14 cellular contexts compared by ENCODE assay signal in the genomic region with DNA sequence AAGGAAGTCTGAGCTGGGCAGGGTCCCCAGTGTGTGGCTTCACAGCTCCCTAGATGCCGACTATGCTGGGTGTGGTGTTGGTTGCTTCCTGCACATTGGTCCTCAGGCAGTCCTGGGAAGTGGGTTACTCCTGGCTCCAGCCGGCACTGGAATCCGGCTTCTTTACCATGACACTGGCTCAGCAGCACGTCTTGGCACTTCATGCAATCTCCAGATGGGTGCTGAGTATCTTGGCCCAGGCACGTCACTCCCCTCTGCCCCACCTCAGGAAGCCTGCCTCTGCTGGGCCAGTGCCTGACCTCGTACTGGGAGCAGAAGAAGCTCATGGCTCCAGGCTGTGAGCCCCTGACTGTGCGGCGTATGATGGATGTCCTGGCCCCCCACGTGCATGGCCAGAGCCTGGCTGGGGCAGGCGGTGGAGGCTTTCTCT. TPM values are rescaled to one million over a fixed set of nuclear protein-coding genes. Genes with fewer than 3 reads are reported as not detected.
DNase-seq lines count a peak whose midpoint lies in the region; ATAC-seq and TF ChIP-seq lines count a peak whose summit lies in the region.
"Had no signal": no experiment of that assay in that cellular context is flagged by ENCODE, and none has a peak within 500 bp of the region (broad histone marks: within the 10 kb centered on the region; RNA-seq: fewer than 3 reads in every experiment).

No MANE protein-coding gene starts in this region.

- no peak for TF ChIP-seq POLR2A in upper lobe of left lung (IDR thresholded peaks at IDR 0.05)

- in situ Hi-C loops in GM23248 (cut with MboI), result no loop called here

- no peak overlapping the region for H3K9ac ChIP-seq in GM23248

- no peaks in the 10 kb centered on the region for H3K9me3 ChIP-seq in left ventricle myocardium inferior (replicated peaks)
- H3K9me3 ChIP-seq in upper lobe of left lung, result no peaks in the 10 kb centered on the region
- no peaks in the 10 kb centered on the region for H3K9me3 ChIP-seq in GM23248 (ENCODE audit: low read depth)
- H3K9me3 ChIP-seq: mucosa of descending colon had no signal

- ATAC-seq in Right ventricle myocardium inferior, result peak; percentile 30
- ATAC-seq in upper lobe of left lung (ENCODE audit: low FRiP score in 2 of 2), result peak in 1 of 2 donors; percentile 31
- ATAC-seq: activated T-cell treated with anti-CD3 and anti-CD28 coated beads, Interleukin-2, amount 50 U/mL, for 72 hours; mucosa of descending colon had no signal

- H3F3A ChIP-seq in GM23248 (ENCODE audit: insufficient read depth), result peaks cover 19% of the 10 kb centered on the region

- H3K27ac ChIP-seq in left ventricle myocardium inferior (replicated peaks), result peak overlapping the region; percentile 83
- H3K27ac ChIP-seq in upper lobe of left lung, result peak overlapping the region; percentile 37 to 74 (median 65)
- no peak overlapping the region for H3K27ac ChIP-seq in GM23248

- no peaks in the 10 kb centered on the region for H3K9me2 ChIP-seq in GM23248 (ENCODE audit: insufficient read depth)

- intact Hi-C loops in Right ventricle myocardium inferior (cut with DNase I) (no loop called here), cardiac septum (cut with DNase I) (loop anchor here (5.0 kb wide), 1 partner anchor 102 kb away; no protein-coding TSS in a partner anchor), left ventricle myocardium inferior (cut with micrococcal nuclease) (no loop called here)

- H2AFZ ChIP-seq in GM23248, result no peak overlapping the region

- H3K79me2 ChIP-seq in GM23248 (ENCODE audit: insufficient read depth), result no peaks in the 10 kb centered on the region

- H4K20me1 ChIP-seq in GM23248 (ENCODE audit: insufficient read depth), result no peaks in the 10 kb centered on the region

- no peak overlapping the region for H3K4me2 ChIP-seq in GM23248 (ENCODE audit: unreplicated experiment)

- TF ChIP-seq CTCF in left ventricle myocardium inferior (IDR thresholded peaks at IDR 0.05; ENCODE audit: borderline replicate concordance) (no peak), upper lobe of left lung (IDR thresholded peaks at IDR 0.05) (no peak)

- peaks cover 46% of the 10 kb centered on the region for H3K4me1 ChIP-seq in left ventricle myocardium inferior
- peaks cover 7 to 26% (median 16%) of the 10 kb centered on the region in 4 donors for H3K4me1 ChIP-seq in upper lobe of left lung
- peaks cover 24% of the 10 kb centered on the region for H3K4me1 ChIP-seq in GM23248 (ENCODE audit: insufficient read depth)

- H3K4me3 ChIP-seq in left ventricle myocardium inferior (no peak overlapping the region), upper lobe of left lung (no peak overlapping the region), GM23248 (no peak overlapping the region)
- H3K4me3 ChIP-seq: mucosa of descending colon had no signal

- H3K36me3 ChIP-seq in left ventricle myocardium inferior (peaks cover 62% of the 10 kb centered on the region), upper lobe of left lung (peaks cover 7 to 84% (median 60%) of the 10 kb centered on the region in 4 donors), GM23248 (ENCODE audit: low read depth) (no peaks in the 10 kb centered on the region; the same call in 1 of the 2 replicates)

- DNase-seq in Right ventricle myocardium inferior (ENCODE audit: missing footprints) (no peak), cardiac septum (ENCODE audit: low spot score) (no peak), cerebellar cortex (ENCODE audit: low spot score) (peak; percentile 59), left ventricle myocardium inferior (peak; percentile 36), upper lobe of left lung (no peak), GM23248 (no peak), hypothalamus (lab: John Stamatoyannopoulos, UW) (no peak), NCI-H524 treated with DMSO at 0.1 percent for 48 hours (lab: John Stamatoyannopoulos, UW) (no peak)
- DNase-seq: activated CD4-positive, CD25-positive, alpha-beta regulatory T cell; activated T-cell treated with anti-CD3 and anti-CD28 coated beads, Interleukin-2, amount 50 U/mL, for 72 hours; NCI-H2029 treated with DMSO at 0.1 percent for 48 hours; stimulated activated CD4-positive, alpha-beta T cell treated with anti-CD3 and anti-CD28 coated beads, Interleukin-2, amount 100 ng/mL, for 48 hours; stimulated activated naive CD4-positive, alpha-beta T cell treated with Interleukin-2 at 50 U/mL for 16 hours had no signal

- H3K27me3 ChIP-seq in left ventricle myocardium inferior (ENCODE audit: low read depth) (no peaks in the 10 kb centered on the region), upper lobe of left lung (no peaks in the 10 kb centered on the region), GM23248 (replicated peaks; ENCODE audit: insufficient read depth) (no peaks in the 10 kb centered on the region)

- WGBS in upper lobe of left lung, 2 donors, result 48 to 52% methylated on average over 4 to 10 of the region's 10 CpGs
- 53 to 54% methylated on average over 10 of the region's 10 CpGs for WGBS in GM23248 (ENCODE audit: low coverage in 1 of 2, low lambda C conversion rate in 2 of 2, missing lambda C conversion rate in 2 of 2), 2 experiments

- no peak for TF ChIP-seq EP300 in upper lobe of left lung (IDR thresholded peaks at IDR 0.05)

RNA-seq across cellular contexts. Expression of a gene that starts 24.5 kb away (rescaled TPM):
- 7.5 TPM for total RNA-seq in Right ventricle myocardium inferior
- 9.4 TPM for total RNA-seq in cardiac septum
- 7.4 TPM for total RNA-seq in left ventricle myocardium inferior
- total RNA-seq in upper lobe of left lung, result 10 to 100 TPM; 16.0 to 51.3 (median 24.5) TPM
- total RNA-seq in GM23248 (2014; rRNA removed; shearing (Covaris generic)), result 6.1 and 6.8 TPM in 2 replicates
- polyA plus RNA-seq in GM23248 (2016; fragmentation: Nextera tagmentation; extraction: Ambion mirVana), result 2.2 and 2.6 TPM in 2 replicates

RNA-seq across cellular contexts. Expression of a gene that starts 40.0 kb away (rescaled TPM):
- total RNA-seq in Right ventricle myocardium inferior (25.6 TPM), cardiac septum (24.2 TPM), left ventricle myocardium inferior (22.3 TPM), upper lobe of left lung (10 to 100 TPM; 12.5 to 50.3 (median 26.1) TPM)
- total RNA-seq in GM23248 (2014; rRNA removed; shearing (Covaris generic)), result 28.8 and 32.5 TPM in 2 replicates
- polyA plus RNA-seq in GM23248 (2016; fragmentation: Nextera tagmentation; extraction: Ambion mirVana), result 10.8 and 13.3 TPM in 2 replicates

RNA-seq across cellular contexts. Expression of a gene that starts 44.4 kb away (rescaled TPM):
- 46.5 TPM for total RNA-seq in Right ventricle myocardium inferior
- total RNA-seq in cardiac septum, result 36.3 TPM
- 43.7 TPM for total RNA-seq in left ventricle myocardium inferior
- total RNA-seq in upper lobe of left lung, result 100 to 1,000 TPM in 1 of 6 donors, 10 to 100 TPM in 5; 35.0 to 111 (median 59.6) TPM
- 66.4 and 83.2 TPM in 2 replicates for total RNA-seq in GM23248 (2014; rRNA removed; shearing (Covaris generic))
- 59.0 and 60.6 TPM in 2 replicates for polyA plus RNA-seq in GM23248 (2016; fragmentation: Nextera tagmentation; extraction: Ambion mirVana)

RNA-seq across cellular contexts. Expression of a gene that starts 44.7 kb away (rescaled TPM):
- total RNA-seq in Right ventricle myocardium inferior (131 TPM), cardiac septum (159 TPM), left ventricle myocardium inferior (129 TPM), upper lobe of left lung (100 to 1,000 TPM in 3 of 6 donors, 10 to 100 TPM in 3; 63.9 to 168 (median 105) TPM)
- total RNA-seq in GM23248 (2014; rRNA removed; shearing (Covaris generic)), result 69.3 and 166 TPM in 2 replicates
- polyA plus RNA-seq in GM23248 (2016; fragmentation: Nextera tagmentation; extraction: Ambion mirVana), result 185 TPM in 2 replicates

Comparison
In these comparisons a context has a peak if more than half of its experiments do, and no peak if none do; other contexts are left out.
1. DNase-seq: peak in cerebellar cortex (single experiment) and left ventricle myocardium inferior (single experiment); none in Right ventricle myocardium inferior (single experiment), cardiac septum (single experiment), upper lobe of left lung (0 of 2), GM23248 (single experiment), hypothalamus (0 of 51) and NCI-H524 treated with DMSO at 0.1 percent for 48 hours (single experiment).